Comparison of ENCODE assay signal across 9 cellular contexts in genomic region chr1:117671781-117672501, GRCh38.
DNase-seq lines count a peak whose midpoint lies in the region; TF ChIP-seq lines count a peak whose summit lies in the region.
"Had no signal": no experiment of that assay in that cellular context is flagged by ENCODE, and none has a peak within 500 bp of the region (broad histone marks: within the 10 kb centered on the region; RNA-seq: fewer than 3 reads in every experiment).

No MANE protein-coding gene starts in this region.

- TF ChIP-seq CTCF in astrocyte of the spinal cord (IDR thresholded peaks at IDR 0.05; ENCODE audit: low read depth, low read length), result peak; percentile 27
- peak in 1 of 5 experiments; percentile 15 for TF ChIP-seq CTCF in tibial nerve (IDR thresholded peaks at IDR 0.05)

- DNase-seq in SKM-1 (lab: John Stamatoyannopoulos, UW; ENCODE audit: unreplicated experiment) (peak; percentile 46), SKM-1 treated with dmso at 0.1 percent for 144 hours (lab: John Stamatoyannopoulos, UW; ENCODE audit: unreplicated experiment) (no peak), astrocyte of the spinal cord (ENCODE audit: low read depth, low spot score) (peak; percentile 27), left kidney (ENCODE audit: low read depth, low spot score) (peak; percentile 59), tibial nerve (ENCODE audit: low spot score in 2 of 2) (peak; percentile 20 to 21), iPS-NIHi7 (ENCODE audit: extremely low spot score) (no peak), NCI-H1105 treated with DMSO at 0.1 percent for 48 hours (lab: John Stamatoyannopoulos, UW) (no peak), DMS153 treated with DMSO at 0.1 percent for 48 hours (lab: John Stamatoyannopoulos, UW; ENCODE audit: unreplicated experiment) (no peak)

- WGBS in tibial nerve, 2 donors, result 19 to 31% methylated on average over 4 of the region's 6 CpGs

- H3K4me3 ChIP-seq in astrocyte of the spinal cord (ENCODE audit: low read depth, low read length) (no peak overlapping the region), tibial nerve (no peak overlapping the region)

- H3K36me3 ChIP-seq in tibial nerve, result no peaks in the 10 kb centered on the region

- no peaks in the 10 kb centered on the region for H3K9me3 ChIP-seq in tibial nerve

- no peaks in the 10 kb centered on the region for H3K27me3 ChIP-seq in tibial nerve

- in situ Hi-C loops in astrocyte of the spinal cord (cut with HindIII; ENCODE audit: low sequenced_read_pairs), result no loop called here

- TF ChIP-seq POLR2A in tibial nerve (IDR thresholded peaks at IDR 0.05), result no peak

- peaks cover 0 to 9% (median 0%) of the 10 kb centered on the region in 4 donors for H3K4me1 ChIP-seq in tibial nerve

- no peak overlapping the region for H3K27ac ChIP-seq in tibial nerve
- H3K27ac ChIP-seq: C4-2B had no signal

- no peak for TF ChIP-seq EP300 in tibial nerve (IDR thresholded peaks at IDR 0.05)

Comparison
In these comparisons a context has a peak if more than half of its experiments do, and no peak if none do; other contexts are left out.
1. DNase-seq: peak in SKM-1 (single experiment), astrocyte of the spinal cord (single experiment), left kidney (single experiment) and tibial nerve (2 of 2); none in SKM-1 treated with dmso at 0.1 percent for 144 hours (single experiment), iPS-NIHi7 (single experiment), NCI-H1105 treated with DMSO at 0.1 percent for 48 hours (single experiment) and DMS153 treated with DMSO at 0.1 percent for 48 hours (single experiment).